ENCODE assay signal across 8 cellular contexts in genomic region chr12:89352242-89352491, GRCh38. TPM values are rescaled to one million over a fixed set of nuclear protein-coding genes. Genes with fewer than 3 reads are reported as not detected.
DNase-seq lines count a peak whose midpoint lies in the region; ATAC-seq and TF ChIP-seq lines count a peak whose summit lies in the region.

No MANE protein-coding gene starts in this region.

- H3K36me3 Mint-ChIP-seq in CD14-positive monocyte (peaks cover 44 to 50% of the 10 kb centered on the region in 2 donors), nephron (ENCODE audit: low read depth) (peaks cover 6% of the 10 kb centered on the region)

- H3K36me3 ChIP-seq in colonic mucosa, result no peaks in the 10 kb centered on the region

- H3K4me1 Mint-ChIP-seq in CD14-positive monocyte, result peaks cover 48% of the 10 kb centered on the region
- peaks cover 61% of the 10 kb centered on the region for H3K4me1 Mint-ChIP-seq in nephron

- H3K27ac ChIP-seq in colonic mucosa, result peak overlapping the region; percentile 99

- peaks cover 17% of the 10 kb centered on the region for H3K4me1 ChIP-seq in colonic mucosa

- peak overlapping the region; percentile 99 to 100 for H3K4me3 Mint-ChIP-seq in CD14-positive monocyte
- peak overlapping the region; percentile 90 to 97 (median 91) for H3K4me3 Mint-ChIP-seq in nephron

- peaks cover 0 to 13% (median 2%) of the 10 kb centered on the region in 7 donors for H3K9me3 Mint-ChIP-seq in CD14-positive monocyte
- H3K9me3 Mint-ChIP-seq in nephron, result no peaks in the 10 kb centered on the region

- no peak for DNase-seq in CD14-positive monocyte (ENCODE audit: low spot score)
- no peak for DNase-seq in Jurkat, Clone E6-1 (ENCODE audit: low read depth, low spot score)
- no peak for DNase-seq in colonic mucosa
- no peak for DNase-seq in NK-92 treated with Interleukin-12 subunit alpha and Interleukin-12 subunit beta, amount 100 ng/mL, for 24 hours (lab: John Stamatoyannopoulos, UW)
- no peak for DNase-seq in hepatic stellate cell (ENCODE audit: low spot score)

- ATAC-seq in GM19324 (IDR thresholded peaks at IDR 0.05; ENCODE audit: low FRiP score, unreplicated experiment) (no peak), GM21360 (IDR thresholded peaks at IDR 0.05; ENCODE audit: unreplicated experiment) (no peak)

- no peaks in the 10 kb centered on the region for H3K9me3 ChIP-seq in colonic mucosa

- H3K27ac Mint-ChIP-seq in CD14-positive monocyte (peak overlapping the region; percentile 91 to 98 (median 97)), nephron (peak overlapping the region; percentile 92 to 97 (median 93))

- no peaks in the 10 kb centered on the region for H3K27me3 ChIP-seq in colonic mucosa

- H3K27me3 Mint-ChIP-seq in CD14-positive monocyte (ENCODE audit: low read depth in 3 of 3) (no peaks in the 10 kb centered on the region), nephron (ENCODE audit: low read depth) (peaks cover 69% of the 10 kb centered on the region)

- peak overlapping the region; percentile 60 for H3K4me3 ChIP-seq in Jurkat, Clone E6-1 (ENCODE audit: low read length)
- H3K4me3 ChIP-seq in colonic mucosa, result peak overlapping the region; percentile 70

- H3K9ac ChIP-seq in colonic mucosa (ENCODE audit: low read depth in 2 of 2, low read length in 2 of 2), result peak overlapping the region; percentile 90 to 94

- TF ChIP-seq CTCF in CD14-positive monocyte (IDR thresholded peaks at IDR 0.05), result no peak
- TF ChIP-seq CTCF in colonic mucosa (IDR thresholded peaks at IDR 0.05), result no peak
- TF ChIP-seq CTCF in nephron (IDR thresholded peaks at IDR 0.05; ENCODE audit: unreplicated experiment in 3 of 3), result no peak

- intact Hi-C loops in CD14-positive monocyte (cut with micrococcal nuclease), result loop anchor here (2.0 to 10.0 kb wide), 8 partner anchors 40 to 305 kb away; partner anchors contain the start of gene POC1B (in 1 of the 2)
- intact Hi-C loops in colonic mucosa (cut with DNase I), result loop anchor here (10.0 kb wide), 1 partner anchor 173 kb away; the partner anchor contains the start of genes GALNT4 and POC1B

RNA-seq across cellular contexts. Expression of gene DUSP6, which starts 0.1 kb away (rescaled TPM):
- 100 to 1,000 TPM; 653 to 880 TPM for polyA plus RNA-seq in CD14-positive monocyte
- polyA plus RNA-seq in Jurkat, Clone E6-1 (2012; ENCODE audit: insufficient read depth, insufficient read length), result 6.1 TPM
- 10 to 100 TPM; 53.8 to 97.6 TPM for total RNA-seq in colonic mucosa
